Comparison of ENCODE assay signal across 22 cellular contexts in the genomic region with DNA sequence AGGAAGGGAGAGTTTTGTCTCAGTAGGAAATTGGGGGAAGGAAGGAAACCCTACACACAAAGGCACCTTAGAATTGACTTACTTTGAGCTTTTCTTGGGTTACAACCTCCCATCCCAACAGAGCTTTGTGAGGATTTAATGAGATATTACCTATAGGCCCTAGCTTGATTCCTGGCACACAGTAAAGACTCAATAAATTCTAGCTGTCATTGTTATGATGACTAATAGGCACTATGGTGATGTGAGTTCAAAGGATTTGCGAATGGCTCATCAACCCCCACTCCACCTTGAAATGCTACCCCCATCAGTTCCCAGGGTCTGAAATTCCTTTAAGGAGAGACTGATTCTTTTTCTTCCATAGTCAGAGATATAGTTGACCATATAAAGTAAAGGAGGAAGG.
DNase-seq lines count a peak whose midpoint lies in the region; ATAC-seq, FAIRE-seq and TF ChIP-seq lines count a peak whose summit lies in the region.
"Had no signal": no experiment of that assay in that cellular context is flagged by ENCODE, and none has a peak within 500 bp of the region (broad histone marks: within the 10 kb centered on the region; RNA-seq: fewer than 3 reads in every experiment).

No MANE protein-coding gene starts in this region.

- no peaks in the 10 kb centered on the region for H4K20me1 ChIP-seq in keratinocyte (ENCODE audit: control insufficient read depth, extremely low read depth, insufficient read depth, low read length)

- WGBS in sigmoid colon, 2 donors: 65 to 86% methylated on average over 1 of the region's 1 CpG

- TF ChIP-seq CTCF in HEK293 (tag by site-specific recombination; IDR thresholded peaks at IDR 0.05) (no peak), keratinocyte (optimal IDR thresholded peaks at IDR 0.05 in 1 of 3, IDR thresholded peaks at IDR 0.05 in 1 of 3, conservative IDR thresholded peaks at IDR 0.05 in 1 of 3; ENCODE audit: extremely low read depth in 1 of 3, insufficient read depth in 2 of 3, low read length in 3 of 3) (no peak), sigmoid colon (IDR thresholded peaks at IDR 0.05) (no peak)

- dilution Hi-C loops in keratinocyte (cut with MboI; ENCODE audit: extremely low pct_ligation_motif_present, low sequenced_read_pairs): no loop called here

- H3K4me1 ChIP-seq in HEK293 (ENCODE audit: control insufficient read depth, insufficient read depth, low read length): no peaks in the 10 kb centered on the region
- peaks cover 37% of the 10 kb centered on the region for H3K4me1 ChIP-seq in keratinocyte (ENCODE audit: control insufficient read depth, extremely low read depth, insufficient read depth, low read length)
- H3K4me1 ChIP-seq in sigmoid colon: no peaks in the 10 kb centered on the region
- H3K4me1 ChIP-seq: gastroesophageal sphincter, neural progenitor cell, tibial artery had no signal

- H3K4me3 ChIP-seq in HEK293 (ENCODE audit: low read depth, low read length) (no peak overlapping the region), keratinocyte (ENCODE audit: control insufficient read depth in 2 of 3, extremely low read depth in 1 of 3, insufficient read depth in 2 of 3, low read depth in 1 of 3, low read length in 3 of 3) (no peak overlapping the region), sigmoid colon (no peak overlapping the region)
- H3K4me3 ChIP-seq: gastroesophageal sphincter, left lung, MG63, neural progenitor cell, tibial artery had no signal

- H3K9me3 Mint-ChIP-seq in activated naive CD8-positive, alpha-beta T cell treated with anti-CD3 and anti-CD28 coated beads, Interleukin-2, amount 50 U/mL, for 24 hours: no peaks in the 10 kb centered on the region
- H3K9me3 Mint-ChIP-seq: neural progenitor cell; T-helper 1 cell treated with Interleukin-12 subunit alpha and Interleukin-12 subunit beta and Interleukin-4 antibody, amounts not matched to agents 30 μg/mL and 1 μg/mL, for 36 hours had no signal

- peaks cover 41% of the 10 kb centered on the region for H3K4me1 Mint-ChIP-seq in activated naive CD8-positive, alpha-beta T cell treated with anti-CD3 and anti-CD28 coated beads, Interleukin-2, amount 50 U/mL, for 24 hours
- H3K4me1 Mint-ChIP-seq: brain had no signal

- H3K9me3 ChIP-seq in HEK293 (ENCODE audit: control insufficient read depth, insufficient read depth, low read depth, low read length): no peaks in the 10 kb centered on the region
- no peaks in the 10 kb centered on the region for H3K9me3 ChIP-seq in keratinocyte (ENCODE audit: control insufficient read depth, low read depth, low read length)
- no peaks in the 10 kb centered on the region for H3K9me3 ChIP-seq in sigmoid colon
- H3K9me3 ChIP-seq: gastroesophageal sphincter, left lung, MG63, tibial artery had no signal

- H3K9me1 ChIP-seq in keratinocyte (ENCODE audit: control insufficient read depth, extremely low read depth, insufficient read depth, low read length): no peaks in the 10 kb centered on the region

- TF ChIP-seq POLR2A in sigmoid colon (IDR thresholded peaks at IDR 0.05): no peak

- H3K27ac Mint-ChIP-seq in activated naive CD8-positive, alpha-beta T cell treated with anti-CD3 and anti-CD28 coated beads, Interleukin-2, amount 50 U/mL, for 24 hours: peak overlapping the region; percentile 56
- H3K27ac Mint-ChIP-seq: brain; neural progenitor cell; T-helper 1 cell treated with Interleukin-12 subunit alpha and Interleukin-12 subunit beta and Interleukin-4 antibody, amounts not matched to agents 30 μg/mL and 1 μg/mL, for 36 hours had no signal

- H3K27ac ChIP-seq in HEK293 (ENCODE audit: extremely low read depth, low read depth, low read length) (no peak overlapping the region), keratinocyte (ENCODE audit: control insufficient read depth, insufficient read depth, low read length) (peak overlapping the region; percentile 92), sigmoid colon (no peak overlapping the region)
- H3K27ac ChIP-seq: C4-2B, gastroesophageal sphincter, left lung, neural progenitor cell, tibial artery, VCaP had no signal

- no peak for TF ChIP-seq EP300 in sigmoid colon (IDR thresholded peaks at IDR 0.05)

- no peak for DNase-seq in activated CD4-positive, CD25-positive, alpha-beta regulatory T cell (lab: John Stamatoyannopoulos, UW)
- no peak for DNase-seq in activated naive CD8-positive, alpha-beta T cell treated with anti-CD3 and anti-CD28 coated beads, Interleukin-2, amount 50 U/mL, for 24 hours
- DNase-seq in keratinocyte (ENCODE audit: low read depth, low spot score): no peak
- DNase-seq in sigmoid colon: no peak
- no peak for DNase-seq in NCI-H1694 (lab: John Stamatoyannopoulos, UW)
- DNase-seq: 8988T; activated effector memory CD4-positive, alpha-beta T cell treated with Interleukin-2 at 50 U/mL for 16 hours; left lung; MG63; NCI-H187 treated with DMSO at 0.1 percent for 48 hours; NCI-H446; SHP77; tibial artery had no signal

- H3K9ac ChIP-seq in keratinocyte (ENCODE audit: control insufficient read depth, extremely low read depth, insufficient read depth, low read length): peak overlapping the region; percentile 63
- H3K9ac ChIP-seq: neural progenitor cell had no signal

- no peaks in the 10 kb centered on the region for H3K79me2 ChIP-seq in keratinocyte (ENCODE audit: control insufficient read depth, insufficient read depth, low read length)

- H3K4me3 Mint-ChIP-seq in activated naive CD8-positive, alpha-beta T cell treated with anti-CD3 and anti-CD28 coated beads, Interleukin-2, amount 50 U/mL, for 24 hours: no peak overlapping the region
- H3K4me3 Mint-ChIP-seq: brain; neural progenitor cell; T-helper 1 cell treated with Interleukin-12 subunit alpha and Interleukin-12 subunit beta and Interleukin-4 antibody, amounts not matched to agents 30 μg/mL and 1 μg/mL, for 36 hours had no signal

- intact Hi-C loops in sigmoid colon (cut with DNase I): no loop called here

- H3K27me3 ChIP-seq in keratinocyte (ENCODE audit: control insufficient read depth, extremely low read depth, insufficient read depth, low read length): no peaks in the 10 kb centered on the region
- no peaks in the 10 kb centered on the region for H3K27me3 ChIP-seq in sigmoid colon
- H3K27me3 ChIP-seq: gastroesophageal sphincter, left lung, MG63, neural progenitor cell had no signal

- CTCF ChIA-PET in HEK293 (lab: Yijun Ruan, JAX): interaction anchor here (0.6 to 1.6 kb wide), 2 partner anchors 18 to 165 kb away, joined by 3 to 11 read pairs; no protein-coding TSS in a partner anchor

- peak overlapping the region; percentile 50 for H3K4me2 ChIP-seq in keratinocyte (ENCODE audit: control insufficient read depth, extremely low read depth, insufficient read depth, low read depth, low read length)
- H3K4me2 ChIP-seq: neural progenitor cell had no signal

- H3K36me3 Mint-ChIP-seq in activated naive CD8-positive, alpha-beta T cell treated with anti-CD3 and anti-CD28 coated beads, Interleukin-2, amount 50 U/mL, for 24 hours (ENCODE audit: low read depth): no peaks in the 10 kb centered on the region
- H3K36me3 Mint-ChIP-seq: brain, neural progenitor cell had no signal

- FAIRE-seq in keratinocyte (lab: Jason Lieb, UNC): peak; percentile 72

- POLR2A ChIA-PET in HEK293 (lab: Yijun Ruan, JAX): no interaction called here

- H2AFZ ChIP-seq in keratinocyte (ENCODE audit: control insufficient read depth, low read length): no peak overlapping the region
- H2AFZ ChIP-seq: neural progenitor cell had no signal

- peak; percentile 72 to 77 for ATAC-seq in activated CD4-positive, CD25-positive, alpha-beta regulatory T cell treated with anti-CD3 and anti-CD28 coated beads, Interleukin-2, amount 50 U/mL, for 24 hours
- ATAC-seq in activated naive CD8-positive, alpha-beta T cell treated with anti-CD3 and anti-CD28 coated beads, Interleukin-2, amount 50 U/mL, for 24 hours: peak; percentile 42
- ATAC-seq in HG02678 (IDR thresholded peaks at IDR 0.05; ENCODE audit: unreplicated experiment): no peak
- ATAC-seq: gastroesophageal sphincter, left lung had no signal

- H3K36me3 ChIP-seq in HEK293 (ENCODE audit: control insufficient read depth in 2 of 2, insufficient read depth in 1 of 2, low read length in 2 of 2): no peaks in the 10 kb centered on the region
- no peaks in the 10 kb centered on the region for H3K36me3 ChIP-seq in keratinocyte (ENCODE audit: control insufficient read depth in 2 of 2, extremely low read depth in 1 of 2, insufficient read depth in 2 of 2, low read length in 2 of 2)
- H3K36me3 ChIP-seq in sigmoid colon: no peaks in the 10 kb centered on the region
- H3K36me3 ChIP-seq: gastroesophageal sphincter, left lung, MG63, neural progenitor cell, tibial artery had no signal

- H3K27me3 Mint-ChIP-seq in activated naive CD8-positive, alpha-beta T cell treated with anti-CD3 and anti-CD28 coated beads, Interleukin-2, amount 50 U/mL, for 24 hours: peaks cover 3% of the 10 kb centered on the region

TF ChIP-seq in HEK293, 187 proteins besides CTCF, POLR2A, EP300 and RAD21 (continues in another document):
- TF ChIP-seq ZNF561 (tag by site-specific recombination; IDR thresholded peaks at IDR 0.05; ENCODE audit: borderline replicate concordance) (no peak), ZNF664 (tag by site-specific recombination; IDR thresholded peaks at IDR 0.05) (peak; percentile 54; the same call in 1 of the 2 replicates), ZNF792 (tag by site-specific recombination; IDR thresholded peaks at IDR 0.05) (no peak)
- TF ChIP-seq, protein P1, sequence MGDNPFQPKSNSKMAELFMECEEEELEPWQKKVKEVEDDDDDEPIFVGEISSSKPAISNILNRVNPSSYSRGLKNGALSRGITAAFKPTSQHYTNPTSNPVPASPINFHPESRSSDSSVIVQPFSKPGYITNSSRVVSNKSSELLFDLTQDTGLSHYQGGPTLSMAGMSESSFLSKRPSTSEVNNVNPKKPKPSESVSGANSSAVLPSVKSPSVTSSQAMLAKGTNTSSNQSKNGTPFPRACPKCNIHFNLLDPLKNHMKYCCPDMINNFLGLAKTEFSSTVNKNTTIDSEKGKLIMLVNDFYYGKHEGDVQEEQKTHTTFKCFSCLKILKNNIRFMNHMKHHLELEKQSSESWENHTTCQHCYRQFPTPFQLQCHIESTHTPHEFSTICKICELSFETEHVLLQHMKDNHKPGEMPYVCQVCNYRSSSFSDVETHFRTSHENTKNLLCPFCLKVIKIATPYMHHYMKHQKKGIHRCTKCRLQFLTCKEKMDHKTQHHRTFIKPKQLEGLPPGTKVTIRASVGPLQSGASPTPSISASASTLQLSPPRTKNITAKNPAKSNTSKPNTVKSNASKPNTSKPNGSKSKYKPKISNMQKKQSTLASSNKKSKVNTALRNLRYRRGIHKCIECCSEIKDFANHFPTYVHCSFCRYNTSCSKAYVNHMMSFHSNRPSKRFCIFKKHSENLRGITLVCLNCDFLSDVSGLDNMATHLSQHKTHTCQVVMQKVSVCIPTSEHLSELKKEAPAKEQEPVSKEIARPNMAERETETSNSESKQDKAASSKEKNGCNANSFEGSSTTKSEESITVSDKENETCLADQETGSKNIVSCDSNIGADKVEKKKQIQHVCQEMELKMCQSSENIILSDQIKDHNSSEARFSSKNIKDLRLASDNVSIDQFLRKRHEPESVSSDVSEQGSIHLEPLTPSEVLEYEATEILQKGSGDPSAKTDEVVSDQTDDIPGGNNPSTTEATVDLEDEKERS (tag by site-specific recombination; IDR thresholded peaks at IDR 0.05): no peak
